20 cellular contexts compared by ENCODE assay signal in genomic region chr21:31429500-31429899, GRCh38.
DNase-seq lines count a peak whose midpoint lies in the region; ATAC-seq and TF ChIP-seq lines count a peak whose summit lies in the region.
"Had no signal": no experiment of that assay in that cellular context is flagged by ENCODE, and none has a peak within 500 bp of the region (broad histone marks: within the 10 kb centered on the region; RNA-seq: fewer than 3 reads in every experiment).

No MANE protein-coding gene starts in this region.

- H3K4me3 Mint-ChIP-seq in CD8-positive, alpha-beta memory T cell = no peak overlapping the region
- H3K4me3 Mint-ChIP-seq: B cell had no signal

- 0 out of 2 replicates have a peak, but pooled peaks have one; percentile 22 for ATAC-seq in HCT116
- ATAC-seq in gastroesophageal sphincter = peak; percentile 36
- ATAC-seq in psoas muscle = peak in 1 of 4 donors; percentile 17
- no peak for ATAC-seq in HG03457 (IDR thresholded peaks at IDR 0.05; ENCODE audit: unreplicated experiment)
- ATAC-seq: A549, GM12878 had no signal

- H3K27me3 ChIP-seq in BE2C (no peaks in the 10 kb centered on the region), HCT116 (ENCODE audit: insufficient read depth, low read length) (no peaks in the 10 kb centered on the region), gastroesophageal sphincter (no peaks in the 10 kb centered on the region), psoas muscle (ENCODE audit: insufficient read depth in 3 of 3, low read length in 2 of 3) (no peaks in the 10 kb centered on the region)
- H3K27me3 ChIP-seq in CD8-positive, alpha-beta memory T cell (ENCODE audit: insufficient read depth, low read length, poor library complexity, severe bottlenecking) = no peaks in the 10 kb centered on the region
- H3K27me3 ChIP-seq: SJCRH30 had no signal

- H3K4me1 ChIP-seq in BE2C (no peaks in the 10 kb centered on the region), HCT116 (ENCODE audit: control insufficient read depth in 1 of 2, insufficient read depth in 2 of 2, low read length in 2 of 2) (no peaks in the 10 kb centered on the region), gastroesophageal sphincter (no peaks in the 10 kb centered on the region), psoas muscle (no peaks in the 10 kb centered on the region)
- no peaks in the 10 kb centered on the region for H3K4me1 ChIP-seq in CD8-positive, alpha-beta memory T cell (ENCODE audit: insufficient read depth, low read length)
- H3K4me1 ChIP-seq: A549, HAP-1, SJCRH30 had no signal

- no peak overlapping the region for H3K27ac Mint-ChIP-seq in CD8-positive, alpha-beta memory T cell
- H3K27ac Mint-ChIP-seq: B cell had no signal

- H3K9me3 ChIP-seq in BE2C (no peaks in the 10 kb centered on the region), HCT116 (ENCODE audit: control insufficient read depth in 1 of 2, insufficient read depth in 1 of 2, low read depth in 1 of 2, low read length in 2 of 2) (no peaks in the 10 kb centered on the region), gastroesophageal sphincter (no peaks in the 10 kb centered on the region), psoas muscle (no peaks in the 10 kb centered on the region)
- no peaks in the 10 kb centered on the region for H3K9me3 ChIP-seq in CD8-positive, alpha-beta memory T cell (ENCODE audit: low read length)
- H3K9me3 ChIP-seq: A549, HAP-1, SJCRH30 had no signal

- H2AFZ ChIP-seq in HCT116 (ENCODE audit: low read depth, low read length, poor library complexity, severe bottlenecking) = no peak overlapping the region
- H2AFZ ChIP-seq: GM23248, PC-9 had no signal

- H3K36me3 ChIP-seq in BE2C (no peaks in the 10 kb centered on the region), HCT116 (ENCODE audit: control insufficient read depth in 1 of 2, insufficient read depth in 2 of 2, low read length in 2 of 2) (no peaks in the 10 kb centered on the region), gastroesophageal sphincter (no peaks in the 10 kb centered on the region), psoas muscle (ENCODE audit: insufficient read depth in 1 of 2, low read depth in 1 of 2) (no peaks in the 10 kb centered on the region)
- no peaks in the 10 kb centered on the region for H3K36me3 ChIP-seq in CD8-positive, alpha-beta memory T cell (ENCODE audit: insufficient read depth, low read length)
- H3K36me3 ChIP-seq: HAP-1, SJCRH30 had no signal

- RAD21 ChIA-PET in HCT116 (lab: Charles Lee; ENCODE audit: low non-redundant PET in 1 of 2, low total read pairs in 2 of 2, uncharacterized antibody in 2 of 2, unreplicated experiment in 2 of 2) = no interaction called here

- no peaks in the 10 kb centered on the region for H3K9me3 Mint-ChIP-seq in CD8-positive, alpha-beta memory T cell

- TF ChIP-seq EP300 in gastroesophageal sphincter (IDR thresholded peaks at IDR 0.05) = no peak

- DNase-seq in BE2C (peak; percentile 11), HCT116 (ENCODE audit: low read depth, low spot score) (no peak), psoas muscle (peak; percentile 19 to 55), RPMI8226 (no peak)
- no peak for DNase-seq in CD8-positive, alpha-beta memory T cell
- DNase-seq: DMS79 treated with DMSO at 0.1 percent for 48 hours, GM23248, IMR-90, NCI-H1105, NCI-H2029, NCI-H446, PC-9, SJCRH30 had no signal

- TF ChIP-seq POLR2A in HCT116 (IDR thresholded peaks at IDR 0.05; ENCODE audit: borderline replicate concordance, extremely low read depth, insufficient read depth, insufficient read length) (no peak), gastroesophageal sphincter (IDR thresholded peaks at IDR 0.05) (no peak)

- TF ChIP-seq RAD21 in HCT116 (IDR thresholded peaks at IDR 0.05; ENCODE audit: low read depth) = no peak

- no peaks in the 10 kb centered on the region for H3K36me3 Mint-ChIP-seq in CD8-positive, alpha-beta memory T cell

- H3K4me2 ChIP-seq in HCT116 (ENCODE audit: low read length) = no peak overlapping the region
- H3K4me2 ChIP-seq: A549, PC-9 had no signal

- H3K9me2 ChIP-seq in HCT116 (ENCODE audit: insufficient read depth) = no peaks in the 10 kb centered on the region

- no peaks in the 10 kb centered on the region for H3K27me3 Mint-ChIP-seq in CD8-positive, alpha-beta memory T cell
- H3K27me3 Mint-ChIP-seq: B cell had no signal

- CTCF ChIA-PET in HCT116 (lab: Charles Lee) = no interaction called here
- CTCF ChIA-PET in CD8-positive, alpha-beta memory T cell (lab: Charles Lee) = no interaction called here

- no peak overlapping the region for H3K4me3 ChIP-seq in BE2C (ENCODE audit: low read depth, low read length)
- H3K4me3 ChIP-seq in HCT116 (replicated peaks in 1 of 2; ENCODE audit: low read depth in 1 of 2, low read length in 2 of 2) = no peak overlapping the region
- H3K4me3 ChIP-seq in gastroesophageal sphincter = no peak overlapping the region
- no peak overlapping the region for H3K4me3 ChIP-seq in psoas muscle
- no peak overlapping the region for H3K4me3 ChIP-seq in CD8-positive, alpha-beta memory T cell (ENCODE audit: low read length)
- H3K4me3 ChIP-seq: A549, GM12878, GM23248, HAP-1, PC-9, SJCRH30 had no signal

- H3K79me2 ChIP-seq in HCT116 (ENCODE audit: insufficient read depth, low read length) = no peaks in the 10 kb centered on the region

- TF ChIP-seq CTCF in BE2C (IDR thresholded peaks at IDR 0.05; ENCODE audit: low read depth, low read length) = no peak
- no peak for TF ChIP-seq CTCF in HCT116 (IDR thresholded peaks at IDR 0.05 in 2 of 3, conservative IDR thresholded peaks at IDR 0.05 in 1 of 3; ENCODE audit: borderline replicate concordance in 1 of 3, insufficient read depth in 1 of 3, low read depth in 2 of 3, low read length in 2 of 3)
- no peak for TF ChIP-seq CTCF in gastroesophageal sphincter (IDR thresholded peaks at IDR 0.05)
- TF ChIP-seq CTCF in psoas muscle (IDR thresholded peaks at IDR 0.05) = no peak

- no peaks in the 10 kb centered on the region for H4K20me1 ChIP-seq in HCT116 (ENCODE audit: insufficient read depth)

- BruUV-seq in HCT116 (replicated peaks; lab: Mats Ljungman, UMichigan) = no TSS peak

- H3K27ac ChIP-seq in HCT116 (ENCODE audit: low read depth, low read length) = no peak overlapping the region
- no peak overlapping the region for H3K27ac ChIP-seq in gastroesophageal sphincter
- no peak overlapping the region for H3K27ac ChIP-seq in psoas muscle
- no peak overlapping the region for H3K27ac ChIP-seq in CD8-positive, alpha-beta memory T cell (ENCODE audit: low read depth, low read length)
- H3K27ac ChIP-seq: A549, GM23248, PC-9, RWPE1, SJCRH30 had no signal

- 69 to 75% methylated on average over 4 to 5 of the region's 10 CpGs for WGBS in gastroesophageal sphincter (ENCODE audit: low coverage in 1 of 2), 2 donors
- WGBS in psoas muscle, 3 donors = 75 to 87% (median 83%) methylated on average over 10 of the region's 10 CpGs

- intact Hi-C loops in HCT116 (cut with micrococcal nuclease) = no loop called here
- intact Hi-C loops in psoas muscle (cut with DNase I) = no loop called here

- POLR2A ChIA-PET in HCT116 (lab: Charles Lee) = no interaction called here
- POLR2A ChIA-PET in CD8-positive, alpha-beta memory T cell (lab: Charles Lee) = no interaction called here

- H3K4me1 Mint-ChIP-seq in CD8-positive, alpha-beta memory T cell = peaks cover 2 to 6% (median 4%) of the 10 kb centered on the region in 3 donors

- H3K9ac ChIP-seq in HCT116 (ENCODE audit: low read length) = no peak overlapping the region
- H3K9ac ChIP-seq: GM23248 had no signal

TF ChIP-seq in HCT116, 20 proteins besides CTCF, POLR2A, EP300 and RAD21 (continues in another document):
- TF ChIP-seq EGR1 (IDR thresholded peaks at IDR 0.05; ENCODE audit: low read depth) (no peak), ZFX (IDR thresholded peaks at IDR 0.05) (no peak), CEBPB (IDR thresholded peaks at IDR 0.05; ENCODE audit: low read depth) (no peak), CBX3 (IDR thresholded peaks at IDR 0.05; ENCODE audit: low read depth) (no peak), SRF (IDR thresholded peaks at IDR 0.05; ENCODE audit: low read depth) (no peak), SP1 (IDR thresholded peaks at IDR 0.05; ENCODE audit: low read depth) (no peak), YY1 (IDR thresholded peaks at IDR 0.05; ENCODE audit: extremely low read depth, insufficient replicate concordance, low read depth, low read length) (no peak), EZH2phosphoT487 (IDR thresholded peaks at IDR 0.05; ENCODE audit: borderline replicate concordance) (no peak), FOSL1 (IDR thresholded peaks at IDR 0.05; ENCODE audit: low read depth) (no peak)
- TF ChIP-seq, protein P1, sequence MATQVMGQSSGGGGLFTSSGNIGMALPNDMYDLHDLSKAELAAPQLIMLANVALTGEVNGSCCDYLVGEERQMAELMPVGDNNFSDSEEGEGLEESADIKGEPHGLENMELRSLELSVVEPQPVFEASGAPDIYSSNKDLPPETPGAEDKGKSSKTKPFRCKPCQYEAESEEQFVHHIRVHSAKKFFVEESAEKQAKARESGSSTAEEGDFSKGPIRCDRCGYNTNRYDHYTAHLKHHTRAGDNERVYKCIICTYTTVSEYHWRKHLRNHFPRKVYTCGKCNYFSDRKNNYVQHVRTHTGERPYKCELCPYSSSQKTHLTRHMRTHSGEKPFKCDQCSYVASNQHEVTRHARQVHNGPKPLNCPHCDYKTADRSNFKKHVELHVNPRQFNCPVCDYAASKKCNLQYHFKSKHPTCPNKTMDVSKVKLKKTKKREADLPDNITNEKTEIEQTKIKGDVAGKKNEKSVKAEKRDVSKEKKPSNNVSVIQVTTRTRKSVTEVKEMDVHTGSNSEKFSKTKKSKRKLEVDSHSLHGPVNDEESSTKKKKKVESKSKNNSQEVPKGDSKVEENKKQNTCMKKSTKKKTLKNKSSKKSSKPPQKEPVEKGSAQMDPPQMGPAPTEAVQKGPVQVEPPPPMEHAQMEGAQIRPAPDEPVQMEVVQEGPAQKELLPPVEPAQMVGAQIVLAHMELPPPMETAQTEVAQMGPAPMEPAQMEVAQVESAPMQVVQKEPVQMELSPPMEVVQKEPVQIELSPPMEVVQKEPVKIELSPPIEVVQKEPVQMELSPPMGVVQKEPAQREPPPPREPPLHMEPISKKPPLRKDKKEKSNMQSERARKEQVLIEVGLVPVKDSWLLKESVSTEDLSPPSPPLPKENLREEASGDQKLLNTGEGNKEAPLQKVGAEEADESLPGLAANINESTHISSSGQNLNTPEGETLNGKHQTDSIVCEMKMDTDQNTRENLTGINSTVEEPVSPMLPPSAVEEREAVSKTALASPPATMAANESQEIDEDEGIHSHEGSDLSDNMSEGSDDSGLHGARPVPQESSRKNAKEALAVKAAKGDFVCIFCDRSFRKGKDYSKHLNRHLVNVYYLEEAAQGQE (IDR thresholded peaks at IDR 0.05; ENCODE audit: low read depth) = no peak

Comparison
In these comparisons a context has a peak if more than half of its experiments do, and no peak if none do; other contexts are left out.
1. DNase-seq: peak in BE2C (single experiment) and psoas muscle (2 of 2); none in HCT116 (single experiment), CD8-positive, alpha-beta memory T cell (0 of 5) and RPMI8226 (single experiment).